Comparison of ENCODE assay signal across 8 cellular contexts in genomic region chr6:82251942-82252341, GRCh38. TPM values are rescaled to one million over a fixed set of nuclear protein-coding genes. Genes with fewer than 3 reads are reported as not detected.
DNase-seq lines count a peak whose midpoint lies in the region; ATAC-seq and TF ChIP-seq lines count a peak whose summit lies in the region.

No MANE protein-coding gene starts in this region.

- TF ChIP-seq CTCF in SK-N-SH (IDR thresholded peaks at IDR 0.05) (peak; percentile 71), neural crest cell (conservative IDR thresholded peaks at IDR 0.05) (peak; percentile 74)

- peak; percentile 48 for DNase-seq in SK-N-SH
- peak; percentile 16 for DNase-seq in NCI-H2196 treated with DMSO at 0.1 percent for 48 hours (lab: John Stamatoyannopoulos, UW; ENCODE audit: unreplicated experiment)
- DNase-seq in cerebellum (ENCODE audit: low spot score) = peak; percentile 23
- DNase-seq in neural crest cell (ENCODE audit: low read depth, low spot score) = no peak
- DNase-seq in NCI-H2029 (lab: John Stamatoyannopoulos, UW) = no peak

- peaks cover 13% of the 10 kb centered on the region for H3K4me1 Mint-ChIP-seq in neural crest cell

- TF ChIP-seq EP300 in SK-N-SH (IDR thresholded peaks at IDR 0.05; ENCODE audit: borderline replicate concordance in 1 of 2, low read depth in 1 of 2, low read length in 1 of 2) = no peak

- no peak overlapping the region; the same call in 1 of the 2 replicates for H2AFZ ChIP-seq in SK-N-SH (ENCODE audit: low read depth)

- CTCF ChIA-PET in SK-N-SH (lab: Yijun Ruan, JAX) = interaction anchor here (0.6 to 4.9 kb wide), 8 partner anchors 14 to 815 kb away, joined by 3 to 26 read pairs (median 4); partner anchors contain the start of genes DOP1A and UBE3D

- H3K27me3 ChIP-seq in SK-N-SH (ENCODE audit: insufficient read depth) = no peaks in the 10 kb centered on the region

- H3K79me2 ChIP-seq in SK-N-SH (ENCODE audit: insufficient read depth) = peaks cover 6% of the 10 kb centered on the region

- no peak overlapping the region for H3K4me2 ChIP-seq in SK-N-SH

- no peaks in the 10 kb centered on the region for H3K36me3 Mint-ChIP-seq in neural crest cell (ENCODE audit: low read depth)

- H3K4me3 ChIP-seq in SK-N-SH (ENCODE audit: low read depth in 2 of 2, low read length in 1 of 2) = no peak overlapping the region; a peak in 1 of 4 replicates

- no peak overlapping the region for H3K27ac Mint-ChIP-seq in neural crest cell (ENCODE audit: unreplicated experiment)

- H3K9me3 Mint-ChIP-seq in neural crest cell = no peaks in the 10 kb centered on the region

- H3K27ac ChIP-seq in SK-N-SH (ENCODE audit: low read depth in 2 of 2, low read length in 1 of 2) = peak overlapping the region in 1 of 2 experiments; percentile 64; a peak in 2 of 4 replicates

- H3K9me2 ChIP-seq in SK-N-SH = no peaks in the 10 kb centered on the region

- no peaks in the 10 kb centered on the region for H3K9me3 ChIP-seq in SK-N-SH

- peaks cover 30% of the 10 kb centered on the region for H3F3A ChIP-seq in SK-N-SH (replicated peaks; ENCODE audit: insufficient read depth)

- no peak overlapping the region for H3K9ac ChIP-seq in SK-N-SH

- TF ChIP-seq RAD21 in SK-N-SH (IDR thresholded peaks at IDR 0.05; ENCODE audit: low read length) = peak; percentile 79

- no peak overlapping the region for H3K4me3 Mint-ChIP-seq in neural crest cell

- H3K27me3 Mint-ChIP-seq in neural crest cell (ENCODE audit: low read depth) = no peaks in the 10 kb centered on the region

- H3K4me1 ChIP-seq in SK-N-SH (ENCODE audit: control insufficient read depth in 1 of 2, insufficient read depth in 2 of 2, low read depth in 1 of 2, low read length in 1 of 2) = peaks cover 8 to 12% of the 10 kb centered on the region in 2 experiments; a peak in 3 of 4 replicates

- ATAC-seq in SK-N-SH treated with all-trans-retinoic acid at 6 μM for 48 hours (no peak), HG02840 (IDR thresholded peaks at IDR 0.05; ENCODE audit: low FRiP score, unreplicated experiment) (no peak), HG03175 (IDR thresholded peaks at IDR 0.05; ENCODE audit: unreplicated experiment) (no peak)

- no peaks in the 10 kb centered on the region for H4K20me1 ChIP-seq in SK-N-SH (ENCODE audit: insufficient read depth)

- H3K36me3 ChIP-seq in SK-N-SH (replicated peaks in 1 of 2; ENCODE audit: control insufficient read depth in 1 of 2, insufficient read depth in 2 of 2, low read length in 1 of 2) = no peaks in the 10 kb centered on the region

- POLR2A ChIA-PET in SK-N-SH (lab: Yijun Ruan, JAX) = no interaction called here

TF ChIP-seq in SK-N-SH, 30 proteins besides CTCF, POLR2A, EP300 and RAD21:
- TF ChIP-seq SMC3 (IDR thresholded peaks at IDR 0.05; ENCODE audit: low read depth, low read length) (peak; percentile 49), USF1 (IDR thresholded peaks at IDR 0.05; ENCODE audit: borderline replicate concordance, low read depth) (no peak), ELF1 (IDR thresholded peaks at IDR 0.05) (no peak)
TF ChIP-seq in SK-N-SH: peak in this region for 1.

TF ChIP-seq in SK-N-SH treated with all-trans-retinoic acid at 6 μM for 48 hours, 23 proteins besides CTCF, POLR2A, EP300 and RAD21:
- TF ChIP-seq SNAI2 (CRISPR knock-in tag; IDR thresholded peaks at IDR 0.05) = no peak
- TF ChIP-seq ZNF70 (CRISPR knock-in tag; IDR thresholded peaks at IDR 0.05) = no peak
- no peak for TF ChIP-seq ZNF8 (CRISPR knock-in tag; IDR thresholded peaks at IDR 0.05)
- TF ChIP-seq, protein P1, sequence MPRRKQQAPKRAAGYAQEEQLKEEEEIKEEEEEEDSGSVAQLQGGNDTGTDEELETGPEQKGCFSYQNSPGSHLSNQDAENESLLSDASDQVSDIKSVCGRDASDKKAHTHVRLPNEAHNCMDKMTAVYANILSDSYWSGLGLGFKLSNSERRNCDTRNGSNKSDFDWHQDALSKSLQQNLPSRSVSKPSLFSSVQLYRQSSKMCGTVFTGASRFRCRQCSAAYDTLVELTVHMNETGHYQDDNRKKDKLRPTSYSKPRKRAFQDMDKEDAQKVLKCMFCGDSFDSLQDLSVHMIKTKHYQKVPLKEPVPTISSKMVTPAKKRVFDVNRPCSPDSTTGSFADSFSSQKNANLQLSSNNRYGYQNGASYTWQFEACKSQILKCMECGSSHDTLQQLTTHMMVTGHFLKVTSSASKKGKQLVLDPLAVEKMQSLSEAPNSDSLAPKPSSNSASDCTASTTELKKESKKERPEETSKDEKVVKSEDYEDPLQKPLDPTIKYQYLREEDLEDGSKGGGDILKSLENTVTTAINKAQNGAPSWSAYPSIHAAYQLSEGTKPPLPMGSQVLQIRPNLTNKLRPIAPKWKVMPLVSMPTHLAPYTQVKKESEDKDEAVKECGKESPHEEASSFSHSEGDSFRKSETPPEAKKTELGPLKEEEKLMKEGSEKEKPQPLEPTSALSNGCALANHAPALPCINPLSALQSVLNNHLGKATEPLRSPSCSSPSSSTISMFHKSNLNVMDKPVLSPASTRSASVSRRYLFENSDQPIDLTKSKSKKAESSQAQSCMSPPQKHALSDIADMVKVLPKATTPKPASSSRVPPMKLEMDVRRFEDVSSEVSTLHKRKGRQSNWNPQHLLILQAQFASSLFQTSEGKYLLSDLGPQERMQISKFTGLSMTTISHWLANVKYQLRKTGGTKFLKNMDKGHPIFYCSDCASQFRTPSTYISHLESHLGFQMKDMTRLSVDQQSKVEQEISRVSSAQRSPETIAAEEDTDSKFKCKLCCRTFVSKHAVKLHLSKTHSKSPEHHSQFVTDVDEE (CRISPR knock-in tag; IDR thresholded peaks at IDR 0.05) = no peak
- TF ChIP-seq PATZ1 (CRISPR knock-in tag; IDR thresholded peaks at IDR 0.05; ENCODE audit: borderline replicate concordance) = no peak
- TF ChIP-seq, protein P2, sequence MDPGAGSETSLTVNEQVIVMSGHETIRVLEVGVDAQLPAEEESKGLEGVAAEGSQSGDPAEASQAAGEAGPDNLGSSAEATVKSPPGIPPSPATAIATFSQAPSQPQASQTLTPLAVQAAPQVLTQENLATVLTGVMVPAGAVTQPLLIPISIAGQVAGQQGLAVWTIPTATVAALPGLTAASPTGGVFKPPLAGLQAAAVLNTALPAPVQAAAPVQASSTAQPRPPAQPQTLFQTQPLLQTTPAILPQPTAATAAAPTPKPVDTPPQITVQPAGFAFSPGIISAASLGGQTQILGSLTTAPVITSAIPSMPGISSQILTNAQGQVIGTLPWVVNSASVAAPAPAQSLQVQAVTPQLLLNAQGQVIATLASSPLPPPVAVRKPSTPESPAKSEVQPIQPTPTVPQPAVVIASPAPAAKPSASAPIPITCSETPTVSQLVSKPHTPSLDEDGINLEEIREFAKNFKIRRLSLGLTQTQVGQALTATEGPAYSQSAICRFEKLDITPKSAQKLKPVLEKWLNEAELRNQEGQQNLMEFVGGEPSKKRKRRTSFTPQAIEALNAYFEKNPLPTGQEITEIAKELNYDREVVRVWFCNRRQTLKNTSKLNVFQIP (CRISPR knock-in tag; IDR thresholded peaks at IDR 0.05; ENCODE audit: borderline replicate concordance, low read depth) = no peak
- TF ChIP-seq PPARA (CRISPR knock-in tag; IDR thresholded peaks at IDR 0.05; ENCODE audit: borderline replicate concordance) = no peak
- TF ChIP-seq GLIS3 (CRISPR knock-in tag; IDR thresholded peaks at IDR 0.05) = no peak
- no peak for TF ChIP-seq ARNTL (CRISPR knock-in tag; IDR thresholded peaks at IDR 0.05; ENCODE audit: borderline replicate concordance, low read depth)
- no peak for TF ChIP-seq ISL1 (CRISPR knock-in tag; IDR thresholded peaks at IDR 0.05)
- TF ChIP-seq CREB5 (CRISPR knock-in tag; IDR thresholded peaks at IDR 0.05; ENCODE audit: low read depth) = no peak
- no peak for TF ChIP-seq OSR1 (CRISPR knock-in tag; IDR thresholded peaks at IDR 0.05)
- no peak for TF ChIP-seq BACH2 (CRISPR knock-in tag; IDR thresholded peaks at IDR 0.05; ENCODE audit: borderline replicate concordance)
- TF ChIP-seq TCF4 (CRISPR knock-in tag; IDR thresholded peaks at IDR 0.05; ENCODE audit: borderline replicate concordance) = no peak
- TF ChIP-seq RARB (CRISPR knock-in tag; IDR thresholded peaks at IDR 0.05) = no peak
- no peak for TF ChIP-seq ZC3H10 (CRISPR knock-in tag; IDR thresholded peaks at IDR 0.05)
- no peak for TF ChIP-seq ZFP3 (CRISPR knock-in tag; IDR thresholded peaks at IDR 0.05)
- no peak for TF ChIP-seq CSDC2 (CRISPR knock-in tag; IDR thresholded peaks at IDR 0.05)
- TF ChIP-seq TOX (CRISPR knock-in tag; IDR thresholded peaks at IDR 0.05; ENCODE audit: borderline replicate concordance) = no peak

RNA-seq across cellular contexts. Expression of gene IBTK, which starts 4.4 kb away (rescaled TPM):
- 9.5 and 14.5 TPM in 2 replicates for polyA plus RNA-seq in SK-N-SH (2012; rRNA removed)
- 15.1 and 18.5 TPM in 2 replicates for polyA plus RNA-seq in SK-N-SH (2012; cell fraction: cytosol; rRNA removed)
- 6.3 and 16.9 TPM in 2 replicates for polyA plus RNA-seq in SK-N-SH (2012; cell fraction: nucleus; rRNA removed)
- total RNA-seq in cerebellum = 65.4 TPM
- 26.5 and 29.2 TPM in 2 replicates for total RNA-seq in neural crest cell

Comparison
In these comparisons a context has a peak if more than half of its experiments do, and no peak if none do; other contexts are left out.
1. DNase-seq: peak in SK-N-SH (single experiment), NCI-H2196 treated with DMSO at 0.1 percent for 48 hours (single experiment) and cerebellum (single experiment); none in neural crest cell (single experiment) and NCI-H2029 (single experiment).